In the genomic region with DNA sequence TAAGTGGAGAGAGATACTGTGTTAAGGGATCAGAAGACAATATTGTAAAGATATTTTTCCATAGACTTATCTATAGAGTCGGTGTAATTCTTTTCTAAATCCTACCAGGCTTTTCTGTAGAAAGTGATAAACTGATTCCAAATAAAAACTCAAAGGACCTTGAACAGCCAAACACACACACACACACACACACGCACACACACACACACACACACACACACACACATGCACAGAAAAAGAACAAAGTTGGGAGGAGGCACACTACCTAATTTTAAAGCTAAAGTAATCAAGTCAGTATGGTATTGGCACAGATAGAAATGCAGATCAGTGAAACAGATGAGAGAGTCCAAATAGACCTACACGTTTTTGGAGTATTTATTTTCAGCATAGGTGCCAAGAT, we compare ENCODE assay signal across 24 cellular contexts.
A peak's percentile ranks its signal among the peaks of the same experiment; 100 is the strongest.
DNase-seq lines count a peak whose midpoint lies in the region; ATAC-seq, FAIRE-seq and TF ChIP-seq lines count a peak whose summit lies in the region.
"Had no signal": no experiment of that assay in that cellular context is flagged by ENCODE, and none has a peak within 500 bp of the region (broad histone marks: within the 10 kb centered on the region; RNA-seq: fewer than 3 reads in every experiment).

No MANE protein-coding gene starts in this region.

- DNase-seq in HepG2 (ENCODE audit: low spot score) (no peak), right lobe of liver (no peak), DMS 273 (lab: John Stamatoyannopoulos, UW; ENCODE audit: unreplicated experiment) (no peak), left cardiac atrium (no peak)
- DNase-seq: AML-193; Caco-2; Calu3; CD4-positive, alpha-beta T cell; CD8-positive, alpha-beta T cell; DMS 273 treated with DMSO at 0.1 percent for 48 hours; DMS153; DMS53; DMS79; DND-41; EL; GDM1 had no signal

- no peak overlapping the region for H3K4me3 ChIP-seq in liver (ENCODE audit: low read depth in 1 of 3, low read length in 3 of 3)
- no peak overlapping the region for H3K4me3 ChIP-seq in HepG2 (replicated peaks in 1 of 3; ENCODE audit: insufficient read depth in 1 of 3, low read depth in 2 of 3, low read length in 3 of 3)
- H3K4me3 ChIP-seq in right lobe of liver = no peak overlapping the region
- H3K4me3 ChIP-seq: A549; BLaER1 treated with 17β-estradiol and CSF1 and Interleukin-3, amounts not matched to agents 10 nM and 100 nM; GM12878 had no signal

- peak in 1 of 2 donors; percentile 19 for TF ChIP-seq RAD21 in liver (IDR thresholded peaks at IDR 0.05)
- TF ChIP-seq RAD21 in HepG2 (CRISPR knock-in tag; IDR thresholded peaks at IDR 0.05) = no peak

- no peak overlapping the region for H3K27ac ChIP-seq in liver (ENCODE audit: low read depth in 1 of 2, low read length in 2 of 2)
- no peak overlapping the region for H3K27ac ChIP-seq in HepG2 (ENCODE audit: extremely low read length, insufficient read depth, low read length)
- no peak overlapping the region for H3K27ac ChIP-seq in right lobe of liver
- H3K27ac ChIP-seq: 22Rv1; A549; BLaER1 treated with 17β-estradiol and CSF1 and Interleukin-3, amounts not matched to agents 10 nM and 100 nM; C4-2B had no signal

- TF ChIP-seq POLR2A in HepG2 (IDR thresholded peaks at IDR 0.05; ENCODE audit: insufficient read depth in 1 of 2, low read depth in 2 of 2, low read length in 2 of 2) = no peak
- TF ChIP-seq POLR2A in right lobe of liver (IDR thresholded peaks at IDR 0.05) = no peak

- TF ChIP-seq CTCF in liver (IDR thresholded peaks at IDR 0.05; ENCODE audit: low read depth, low read length, missing input control) = no peak
- no peak for TF ChIP-seq CTCF in HepG2 (CRISPR knock-in tag; IDR thresholded peaks at IDR 0.05)
- TF ChIP-seq CTCF in right lobe of liver (IDR thresholded peaks at IDR 0.05) = no peak

- 28% methylated on average over 3 of the region's 3 CpGs for WGBS in liver
- 42% methylated on average over 3 of the region's 3 CpGs for WGBS in HepG2 (ENCODE audit: low lambda C conversion rate)
- WGBS in right lobe of liver (ENCODE audit: insufficient coverage, low coverage, low lambda C conversion rate, missing lambda C conversion rate) = 27% methylated on average over 3 of the region's 3 CpGs

- H3K4me1 ChIP-seq in liver (ENCODE audit: control insufficient read depth in 4 of 4, insufficient read depth in 4 of 4, low read length in 3 of 4) (no peaks in the 10 kb centered on the region), HepG2 (ENCODE audit: insufficient read depth, low read length) (peaks cover 16% of the 10 kb centered on the region; the same call in 1 of the 2 replicates), right lobe of liver (no peaks in the 10 kb centered on the region)
- H3K4me1 ChIP-seq: A549; BLaER1 treated with 17β-estradiol and CSF1 and Interleukin-3, amounts not matched to agents 10 nM and 100 nM; Caco-2 had no signal

- H3K9ac ChIP-seq in liver (ENCODE audit: low read depth in 1 of 2, low read length in 2 of 2) (no peak overlapping the region), HepG2 (ENCODE audit: insufficient read depth, low read depth, low read length) (no peak overlapping the region)
- H3K9ac ChIP-seq: BLaER1 treated with 17β-estradiol and CSF1 and Interleukin-3, amounts not matched to agents 10 nM and 100 nM had no signal

- ATAC-seq in HepG2 (no peak), right lobe of liver (peak in 3 of 4 donors; percentile 33 to 58 (median 45)), left cardiac atrium (no peak)
- ATAC-seq: A549; CD8-positive, alpha-beta T cell; GM12878 had no signal

- H3K36me3 ChIP-seq in liver (ENCODE audit: control insufficient read depth in 4 of 4, insufficient read depth in 3 of 4, low read depth in 1 of 4, low read length in 3 of 4) (no peaks in the 10 kb centered on the region), HepG2 (replicated peaks in 1 of 2; ENCODE audit: control insufficient read depth in 1 of 2, insufficient read depth in 2 of 2, low read length in 2 of 2) (no peaks in the 10 kb centered on the region), right lobe of liver (no peaks in the 10 kb centered on the region)
- H3K36me3 ChIP-seq: BLaER1 treated with 17β-estradiol and CSF1 and Interleukin-3, amounts not matched to agents 10 nM and 100 nM had no signal

- intact Hi-C loops in HepG2 (cut with micrococcal nuclease; ENCODE audit: unreplicated experiment) = no loop called here
- intact Hi-C loops in right lobe of liver (cut with DNase I) = no loop called here
- intact Hi-C loops in left cardiac atrium (cut with DNase I) = no loop called here

- no peak overlapping the region for H2AFZ ChIP-seq in HepG2 (ENCODE audit: low read length)

- H3K9me3 ChIP-seq in liver (ENCODE audit: control insufficient read depth in 4 of 4, low read length in 3 of 4) (no peaks in the 10 kb centered on the region), HepG2 (ENCODE audit: low read length) (no peaks in the 10 kb centered on the region), right lobe of liver (no peaks in the 10 kb centered on the region)
- H3K9me3 ChIP-seq: A549; BLaER1 treated with 17β-estradiol and CSF1 and Interleukin-3, amounts not matched to agents 10 nM and 100 nM; Caco-2 had no signal

- CTCF ChIA-PET in HepG2 (lab: Yijun Ruan, JAX; ENCODE audit: low intra/inter-chr PET ratio, low total read pairs) = no interaction called here

- POLR2A ChIA-PET in HepG2 (lab: Yijun Ruan, JAX) = no interaction called here

- H3K79me2 ChIP-seq in HepG2 (ENCODE audit: insufficient read depth, low read length) = no peaks in the 10 kb centered on the region

- no TSS peak for BruUV-seq in HepG2 (replicated peaks; lab: Mats Ljungman, UMichigan)

- no peak for FAIRE-seq in HepG2 (lab: Jason Lieb, UNC)
- FAIRE-seq: A549, GM12878, GM12892, GM18507 had no signal

- H3K27me3 ChIP-seq in liver (ENCODE audit: control insufficient read depth in 4 of 4, insufficient read depth in 4 of 4, low read length in 3 of 4) (no peaks in the 10 kb centered on the region), HepG2 (ENCODE audit: control insufficient read depth in 1 of 2, insufficient read depth in 2 of 2, low read length in 2 of 2) (no peaks in the 10 kb centered on the region), right lobe of liver (no peaks in the 10 kb centered on the region)
- H3K27me3 ChIP-seq: BLaER1 treated with 17β-estradiol and CSF1 and Interleukin-3, amounts not matched to agents 10 nM and 100 nM had no signal

- TF ChIP-seq EP300 in HepG2 (IDR thresholded peaks at IDR 0.05; ENCODE audit: low read depth in 2 of 2, low read length in 2 of 2) = no peak
- TF ChIP-seq EP300 in HepG2 (CRISPR knock-in tag; IDR thresholded peaks at IDR 0.05; ENCODE audit: borderline replicate concordance) = no peak

- no peak overlapping the region for H3K4me2 ChIP-seq in HepG2 (ENCODE audit: low read depth, low read length)
- H3K4me2 ChIP-seq: A549; BLaER1 treated with 17β-estradiol and CSF1 and Interleukin-3, amounts not matched to agents 10 nM and 100 nM had no signal

- in situ Hi-C loops in HepG2 (cut with HindIII; ENCODE audit: extremely low pct_ligation_motif_present, low pct_unique_long_range_greater_than_20kb) = no loop called here

- H4K20me1 ChIP-seq in HepG2 (ENCODE audit: insufficient read depth, low read length) = no peaks in the 10 kb centered on the region
- H4K20me1 ChIP-seq: BLaER1 treated with 17β-estradiol and CSF1 and Interleukin-3, amounts not matched to agents 10 nM and 100 nM had no signal

TF ChIP-seq in liver, 16 proteins besides CTCF, POLR2A, EP300 and RAD21:
- TF ChIP-seq TAF1 (conservative IDR thresholded peaks at IDR 0.05) (no peak), HNF4A (conservative IDR thresholded peaks at IDR 0.05) (peak; percentile 6 to 53)

TF ChIP-seq in HepG2, 621 proteins besides CTCF, POLR2A, EP300 and RAD21 (continues in another document):
- TF ChIP-seq SMC3 (IDR thresholded peaks at IDR 0.05; ENCODE audit: low read length) (no peak), ZNF644 (CRISPR knock-in tag; IDR thresholded peaks at IDR 0.05; ENCODE audit: low read depth) (no peak), ATAD3A (CRISPR knock-in tag; IDR thresholded peaks at IDR 0.05) (no peak), ZBTB7A (CRISPR knock-in tag; IDR thresholded peaks at IDR 0.05) (no peak), SP1 (IDR thresholded peaks at IDR 0.05) (no peak), SP1 (CRISPR knock-in tag; IDR thresholded peaks at IDR 0.05) (no peak), EZH2 (conservative IDR thresholded peaks at IDR 0.05; ENCODE audit: low read depth, low read length) (no peak), ATF3 (CRISPR knock-in tag; IDR thresholded peaks at IDR 0.05) (no peak), ZNF510 (CRISPR knock-in tag; IDR thresholded peaks at IDR 0.05; ENCODE audit: low read depth) (no peak)
- TF ChIP-seq, protein P1, sequence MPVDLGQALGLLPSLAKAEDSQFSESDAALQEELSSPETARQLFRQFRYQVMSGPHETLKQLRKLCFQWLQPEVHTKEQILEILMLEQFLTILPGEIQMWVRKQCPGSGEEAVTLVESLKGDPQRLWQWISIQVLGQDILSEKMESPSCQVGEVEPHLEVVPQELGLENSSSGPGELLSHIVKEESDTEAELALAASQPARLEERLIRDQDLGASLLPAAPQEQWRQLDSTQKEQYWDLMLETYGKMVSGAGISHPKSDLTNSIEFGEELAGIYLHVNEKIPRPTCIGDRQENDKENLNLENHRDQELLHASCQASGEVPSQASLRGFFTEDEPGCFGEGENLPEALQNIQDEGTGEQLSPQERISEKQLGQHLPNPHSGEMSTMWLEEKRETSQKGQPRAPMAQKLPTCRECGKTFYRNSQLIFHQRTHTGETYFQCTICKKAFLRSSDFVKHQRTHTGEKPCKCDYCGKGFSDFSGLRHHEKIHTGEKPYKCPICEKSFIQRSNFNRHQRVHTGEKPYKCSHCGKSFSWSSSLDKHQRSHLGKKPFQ (CRISPR knock-in tag; IDR thresholded peaks at IDR 0.05; ENCODE audit: insufficient replicate concordance) = no peak

Comparison
In these comparisons a context has a peak if more than half of its experiments do, and no peak if none do; other contexts are left out.
1. ATAC-seq: peak in right lobe of liver (3 of 4); none in HepG2 (single experiment) and left cardiac atrium (0 of 2).